ENCODE assay signal across 8 cellular contexts in the genomic region with DNA sequence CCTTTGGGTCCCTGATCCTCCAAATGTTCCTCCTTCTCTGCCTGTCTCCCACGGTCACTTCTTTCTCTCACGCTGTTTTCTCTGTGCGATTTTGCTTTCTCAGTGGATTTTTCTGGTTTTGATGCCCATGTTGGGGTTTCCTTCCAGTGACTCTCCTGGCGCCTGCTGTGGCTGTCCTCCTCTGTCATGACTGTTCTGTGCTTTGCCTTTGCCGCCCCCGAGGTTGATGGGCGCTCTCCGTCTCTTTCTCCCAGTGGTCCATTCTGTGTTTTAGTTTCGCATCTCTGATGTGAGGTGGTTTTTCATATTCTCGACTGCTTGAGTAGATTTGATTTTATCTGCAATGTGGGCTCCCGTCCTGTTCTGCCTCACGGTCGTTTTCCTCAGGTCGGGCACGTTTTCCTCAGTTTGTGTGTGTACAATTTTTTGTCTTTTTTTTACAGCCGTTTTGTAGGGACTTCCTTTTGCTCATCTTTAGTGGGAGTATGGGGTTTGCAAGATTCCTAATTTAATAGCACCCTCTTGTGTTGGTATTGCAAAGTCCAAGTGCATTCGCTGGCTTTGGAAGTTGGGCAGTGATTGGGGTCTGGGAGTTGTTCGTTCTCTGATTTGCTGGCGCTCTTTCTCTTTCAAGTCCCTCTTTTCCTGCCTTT.
DNase-seq lines count a peak whose midpoint lies in the region; ATAC-seq and TF ChIP-seq lines count a peak whose summit lies in the region.

No MANE protein-coding gene starts in this region.

- no peak overlapping the region for H3K4ac ChIP-seq in mesenchymal stem cell (ENCODE audit: low read depth in 1 of 2, low read length in 2 of 2)

- no peak overlapping the region for H3K27ac ChIP-seq in SK-N-SH (ENCODE audit: low read depth in 2 of 2, low read length in 1 of 2)
- no peak overlapping the region for H3K27ac ChIP-seq in mesenchymal stem cell (ENCODE audit: low read length, poor library complexity, severe bottlenecking)
- H3K27ac ChIP-seq in uterus: peak overlapping the region; percentile 4 to 51

- no peaks in the 10 kb centered on the region for H3K9me3 ChIP-seq in SK-N-SH
- no peaks in the 10 kb centered on the region for H3K9me3 ChIP-seq in mesenchymal stem cell (ENCODE audit: control insufficient read depth, low read length)
- no peaks in the 10 kb centered on the region for H3K9me3 ChIP-seq in uterus

- no peaks in the 10 kb centered on the region for H3K9me2 ChIP-seq in SK-N-SH

- TF ChIP-seq RAD21 in SK-N-SH (IDR thresholded peaks at IDR 0.05; ENCODE audit: low read length): peak; percentile 97

- H2AFZ ChIP-seq in SK-N-SH (ENCODE audit: low read depth): no peak overlapping the region
- H2AFZ ChIP-seq in mesenchymal stem cell (ENCODE audit: low read depth, low read length): no peak overlapping the region

- H2BK12ac ChIP-seq in mesenchymal stem cell (ENCODE audit: low read length in 2 of 2): no peak overlapping the region

- H3K4me2 ChIP-seq in SK-N-SH (peak overlapping the region; percentile 36), mesenchymal stem cell (ENCODE audit: low read length, poor library complexity, severe bottlenecking) (no peak overlapping the region)

- no peak overlapping the region for H2BK5ac ChIP-seq in mesenchymal stem cell (ENCODE audit: low read depth, low read length, poor library complexity, severe bottlenecking)

- H4K8ac ChIP-seq in mesenchymal stem cell (ENCODE audit: low read length): no peak overlapping the region

- H3K4me1 ChIP-seq in SK-N-SH (ENCODE audit: control insufficient read depth in 1 of 2, insufficient read depth in 2 of 2, low read depth in 1 of 2, low read length in 1 of 2) (peaks cover 0 to 7% of the 10 kb centered on the region in 2 experiments; a peak in 1 of 4 replicates), mesenchymal stem cell (ENCODE audit: control insufficient read depth, insufficient read depth, low read depth, low read length) (peaks cover 6% of the 10 kb centered on the region), uterus (peaks cover 3 to 15% of the 10 kb centered on the region in 2 donors)

- POLR2A ChIA-PET in SK-N-SH (lab: Yijun Ruan, JAX): no interaction called here

- no peak overlapping the region for H3K23ac ChIP-seq in mesenchymal stem cell (ENCODE audit: low read length in 2 of 2)

- no peak overlapping the region for H3K14ac ChIP-seq in mesenchymal stem cell (ENCODE audit: low read length in 2 of 2)

- no peak overlapping the region for H4K91ac ChIP-seq in mesenchymal stem cell (ENCODE audit: low read length)

- TF ChIP-seq CTCF in SK-N-SH (IDR thresholded peaks at IDR 0.05): peak; percentile 83
- peak; percentile 73 to 90 (median 85) for TF ChIP-seq CTCF in uterus (IDR thresholded peaks at IDR 0.05)

- intact Hi-C loops in uterus (cut with DNase I; ENCODE audit: low total_unique reads): loop anchor here (2.0 to 10.0 kb wide), 3 partner anchors 63 to 179 kb away; a partner anchor contains a TSS

- H2BK15ac ChIP-seq in mesenchymal stem cell (ENCODE audit: low read depth, poor library complexity, severe bottlenecking): no peak overlapping the region

- H3K4me3 ChIP-seq in SK-N-SH (ENCODE audit: low read depth in 2 of 2, low read length in 1 of 2): peak overlapping the region in 1 of 2 experiments; percentile 18; a peak in 2 of 4 replicates
- H3K4me3 ChIP-seq in mesenchymal stem cell (ENCODE audit: insufficient read depth in 1 of 2, low read depth in 1 of 2, low read length in 2 of 2): peak overlapping the region in 1 of 2 experiments; percentile 58
- H3K4me3 ChIP-seq in uterus: no peak overlapping the region

- H3K36me3 ChIP-seq in SK-N-SH (replicated peaks in 1 of 2; ENCODE audit: control insufficient read depth in 1 of 2, insufficient read depth in 2 of 2, low read length in 1 of 2) (no peaks in the 10 kb centered on the region), mesenchymal stem cell (ENCODE audit: control insufficient read depth in 1 of 2, insufficient read depth in 2 of 2, low read depth in 1 of 2, low read length in 2 of 2) (peaks cover 0 to 6% of the 10 kb centered on the region in 2 experiments), uterus (no peaks in the 10 kb centered on the region)

- TF ChIP-seq EP300 in SK-N-SH (IDR thresholded peaks at IDR 0.05; ENCODE audit: borderline replicate concordance in 1 of 2, low read depth in 1 of 2, low read length in 1 of 2): no peak

- CTCF ChIA-PET in SK-N-SH (lab: Yijun Ruan, JAX): interaction anchor here (1.2 to 1.6 kb wide), 3 partner anchors 30 to 179 kb away, joined by 3 to 15 read pairs (median 7); no protein-coding TSS in a partner anchor

- H3F3A ChIP-seq in SK-N-SH (replicated peaks; ENCODE audit: insufficient read depth): no peaks in the 10 kb centered on the region

- DNase-seq in stimulated activated CD4-positive, alpha-beta T cell treated with anti-CD3 and anti-CD28 coated beads, Interleukin-4, amount 100 ng/mL, for 24 hours: peak; percentile 26
- DNase-seq in stimulated activated CD4-positive, alpha-beta T cell treated with anti-CD3 and anti-CD28 coated beads, Interleukin-4, amount 100 ng/mL, for 4 hours: no peak
- DNase-seq in HuH-7 (ENCODE audit: low spot score): peak; percentile 98
- DNase-seq in SK-N-SH: peak; percentile 89
- DNase-seq in epidermal melanocyte (ENCODE audit: insufficient read length, low spot score): peak; percentile 97
- peak; percentile 73 for DNase-seq in mesenchymal stem cell
- DNase-seq in uterus: peak; percentile 29 to 39

- H3K79me2 ChIP-seq in SK-N-SH (ENCODE audit: insufficient read depth): peaks cover 18% of the 10 kb centered on the region

- H4K20me1 ChIP-seq in SK-N-SH (ENCODE audit: insufficient read depth): peaks cover 14% of the 10 kb centered on the region; the same call in 1 of the 2 replicates

- TF ChIP-seq POLR2A in uterus (IDR thresholded peaks at IDR 0.05): no peak

- H3K9ac ChIP-seq in SK-N-SH: no peak overlapping the region
- peak overlapping the region; percentile 69 for H3K9ac ChIP-seq in mesenchymal stem cell (ENCODE audit: low read length)

- H3K27me3 ChIP-seq in SK-N-SH (ENCODE audit: insufficient read depth) (no peaks in the 10 kb centered on the region), mesenchymal stem cell (ENCODE audit: control insufficient read depth in 1 of 2, insufficient read depth in 1 of 2, low read length in 2 of 2) (peaks cover 0 to 6% of the 10 kb centered on the region in 2 experiments), uterus (no peaks in the 10 kb centered on the region)

- peaks cover 57% of the 10 kb centered on the region for H3K79me1 ChIP-seq in mesenchymal stem cell (replicated peaks; ENCODE audit: low read length, poor library complexity, severe bottlenecking)

- no peak for ATAC-seq in HG03378 (IDR thresholded peaks at IDR 0.05; ENCODE audit: unreplicated experiment)

- 40% methylated on average over 19 of the region's 19 CpGs for WGBS in SK-N-SH (ENCODE audit: low lambda C conversion rate)
- WGBS in mesenchymal stem cell: 62% methylated on average over 19 of the region's 19 CpGs

- H2BK120ac ChIP-seq in mesenchymal stem cell (ENCODE audit: low read depth, low read length): no peak overlapping the region

- no peak overlapping the region for H3K18ac ChIP-seq in mesenchymal stem cell (ENCODE audit: low read depth in 1 of 2, low read length in 2 of 2)

- H2AK5ac ChIP-seq in mesenchymal stem cell (ENCODE audit: low read length, severe bottlenecking): no peak overlapping the region

TF ChIP-seq in SK-N-SH, 30 proteins besides CTCF, POLR2A, EP300 and RAD21:
- TF ChIP-seq FOXM1 (IDR thresholded peaks at IDR 0.05; ENCODE audit: low read depth) (no peak), SIN3A (IDR thresholded peaks at IDR 0.05; ENCODE audit: borderline replicate concordance, low read depth, low read length) (no peak), EZH2phosphoT487 (IDR thresholded peaks at IDR 0.05; ENCODE audit: borderline replicate concordance, low read depth) (no peak), GABPA (IDR thresholded peaks at IDR 0.05; ENCODE audit: low read depth) (no peak), CHD2 (IDR thresholded peaks at IDR 0.05; ENCODE audit: low read length, partially characterized antibody) (peak; percentile 11), POLR2AphosphoS5 (IDR thresholded peaks at IDR 0.05; ENCODE audit: low read depth, low read length) (no peak), TEAD4 (IDR thresholded peaks at IDR 0.05; ENCODE audit: borderline replicate concordance, insufficient read depth) (no peak), JUND (IDR thresholded peaks at IDR 0.05) (no peak), FOXJ3 (CRISPR knock-in tag; IDR thresholded peaks at IDR 0.05) (no peak), SMC3 (IDR thresholded peaks at IDR 0.05; ENCODE audit: low read depth, low read length) (peak; percentile 93), FOSL2 (IDR thresholded peaks at IDR 0.05; ENCODE audit: borderline replicate concordance, low read depth) (no peak)
- TF ChIP-seq, protein P1, sequence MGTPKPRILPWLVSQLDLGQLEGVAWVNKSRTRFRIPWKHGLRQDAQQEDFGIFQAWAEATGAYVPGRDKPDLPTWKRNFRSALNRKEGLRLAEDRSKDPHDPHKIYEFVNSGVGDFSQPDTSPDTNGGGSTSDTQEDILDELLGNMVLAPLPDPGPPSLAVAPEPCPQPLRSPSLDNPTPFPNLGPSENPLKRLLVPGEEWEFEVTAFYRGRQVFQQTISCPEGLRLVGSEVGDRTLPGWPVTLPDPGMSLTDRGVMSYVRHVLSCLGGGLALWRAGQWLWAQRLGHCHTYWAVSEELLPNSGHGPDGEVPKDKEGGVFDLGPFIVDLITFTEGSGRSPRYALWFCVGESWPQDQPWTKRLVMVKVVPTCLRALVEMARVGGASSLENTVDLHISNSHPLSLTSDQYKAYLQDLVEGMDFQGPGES (IDR thresholded peaks at IDR 0.05; ENCODE audit: low read depth, low read length): no peak
- TF ChIP-seq, protein P2, sequence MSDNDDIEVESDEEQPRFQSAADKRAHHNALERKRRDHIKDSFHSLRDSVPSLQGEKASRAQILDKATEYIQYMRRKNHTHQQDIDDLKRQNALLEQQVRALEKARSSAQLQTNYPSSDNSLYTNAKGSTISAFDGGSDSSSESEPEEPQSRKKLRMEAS (IDR thresholded peaks at IDR 0.05; ENCODE audit: low read depth): no peak
- TF ChIP-seq, protein P3, sequence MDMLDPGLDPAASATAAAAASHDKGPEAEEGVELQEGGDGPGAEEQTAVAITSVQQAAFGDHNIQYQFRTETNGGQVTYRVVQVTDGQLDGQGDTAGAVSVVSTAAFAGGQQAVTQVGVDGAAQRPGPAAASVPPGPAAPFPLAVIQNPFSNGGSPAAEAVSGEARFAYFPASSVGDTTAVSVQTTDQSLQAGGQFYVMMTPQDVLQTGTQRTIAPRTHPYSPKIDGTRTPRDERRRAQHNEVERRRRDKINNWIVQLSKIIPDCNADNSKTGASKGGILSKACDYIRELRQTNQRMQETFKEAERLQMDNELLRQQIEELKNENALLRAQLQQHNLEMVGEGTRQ (IDR thresholded peaks at IDR 0.05; ENCODE audit: borderline replicate concordance, low read depth, low read length): no peak

Comparison
In these comparisons a context has a peak if more than half of its experiments do, and no peak if none do; other contexts are left out.
1. DNase-seq: peak in stimulated activated CD4-positive, alpha-beta T cell treated with anti-CD3 and anti-CD28 coated beads, Interleukin-4, amount 100 ng/mL, for 24 hours (single experiment), HuH-7 (single experiment), SK-N-SH (single experiment), epidermal melanocyte (single experiment), mesenchymal stem cell (single experiment) and uterus (2 of 2); none in stimulated activated CD4-positive, alpha-beta T cell treated with anti-CD3 and anti-CD28 coated beads, Interleukin-4, amount 100 ng/mL, for 4 hours (0 of 2).
2. H3K27ac ChIP-seq: peak in uterus (2 of 2); none in SK-N-SH (0 of 2) and mesenchymal stem cell (single experiment).